8 cellular contexts compared by ENCODE assay signal in genomic region chr16:29974291-29975133, GRCh38. TPM values are rescaled to one million over a fixed set of nuclear protein-coding genes. Genes with fewer than 3 reads are reported as not detected.
DNase-seq lines count a peak whose midpoint lies in the region; ATAC-seq and TF ChIP-seq lines count a peak whose summit lies in the region.

No MANE protein-coding gene starts in this region.

- no peak overlapping the region for H4K91ac ChIP-seq in neuronal stem cell (ENCODE audit: low read depth, low read length, poor library complexity)

- intact Hi-C loops in activated B cell treated with CpG ODN at 0.5 μM for 24 hours (cut with micrococcal nuclease) = no loop called here

- H2BK12ac ChIP-seq in neuronal stem cell (ENCODE audit: low read length) = no peak overlapping the region

- peak overlapping the region; percentile 78 for H2BK5ac ChIP-seq in neuronal stem cell (ENCODE audit: low read length)

- TF ChIP-seq CTCF in AG04449 (IDR thresholded peaks at IDR 0.05; ENCODE audit: insufficient read depth, low read length, missing control alignments) = no peak
- no peak for TF ChIP-seq CTCF in activated B cell treated with CpG ODN at 0.5 μM for 24 hours (IDR thresholded peaks at IDR 0.05)
- TF ChIP-seq CTCF in foreskin keratinocyte (conservative IDR thresholded peaks at IDR 0.05) = peak; percentile 8

- H3K9me3 ChIP-seq in neuronal stem cell (replicated peaks in 1 of 2; ENCODE audit: control insufficient read depth in 2 of 2, insufficient read depth in 1 of 2, low read depth in 1 of 2, low read length in 2 of 2) = peaks cover 9 to 10% of the 10 kb centered on the region in 2 donors

- peaks cover 13% of the 10 kb centered on the region for H3K79me1 ChIP-seq in neuronal stem cell (ENCODE audit: low read depth, low read length)

- H2BK15ac ChIP-seq in neuronal stem cell (ENCODE audit: low read length) = no peak overlapping the region

- H2AFZ ChIP-seq in neuronal stem cell (ENCODE audit: low read length) = peak overlapping the region; percentile 87

- H3K14ac ChIP-seq in neuronal stem cell (ENCODE audit: low read length) = no peak overlapping the region

- CTCF ChIA-PET in AG04449 (lab: Yijun Ruan, JAX) = interaction anchor here (0.8 to 4.2 kb wide), 6 partner anchors 13 to 154 kb away, joined by 3 to 27 read pairs (median 4); partner anchors contain the start of genes MVP and TMEM219
- CTCF ChIA-PET in activated B cell treated with CpG ODN at 0.5 μM for 24 hours (lab: Charles Lee) = interaction anchor here (1.5 to 1.9 kb wide), 3 partner anchors 13 to 1029 kb away, joined by 4 to 6 read pairs (median 4); partner anchors contain the start of gene TMEM219

- H3K4me3 ChIP-seq in AG04449 (ENCODE audit: low read depth, low read length) = peak overlapping the region; percentile 95
- peak overlapping the region; percentile 78 to 97 for H3K4me3 ChIP-seq in neuronal stem cell (ENCODE audit: low read length in 2 of 2)

- POLR2A ChIA-PET in AG04449 (lab: Yijun Ruan, JAX) (interaction anchor here (1.5 to 3.2 kb wide), 4 partner anchors 11 to 48 kb away, joined by 4 to 18 read pairs (median 10); partner anchors contain the start of genes HIRIP3 and KCTD13), activated B cell treated with CpG ODN at 0.5 μM for 24 hours (lab: Charles Lee) (interaction anchor here (0.6 to 3.5 kb wide), 10 partner anchors 12 to 168 kb away, joined by 3 to 67 read pairs (median 6); partner anchors contain the start of genes KCTD13, MAZ, PAGR1 and TBX6)

- H3K9ac ChIP-seq in neuronal stem cell (ENCODE audit: low read depth, low read length, poor library complexity) = peak overlapping the region; percentile 91

- no peak overlapping the region for H3K4ac ChIP-seq in neuronal stem cell (ENCODE audit: low read length)

- no peak overlapping the region for H2BK120ac ChIP-seq in neuronal stem cell (ENCODE audit: low read depth, low read length)

- no peaks in the 10 kb centered on the region for H3K9me3 Mint-ChIP-seq in activated B cell treated with CpG ODN at 0.5 μM for 24 hours

- H3K4me1 ChIP-seq in foreskin keratinocyte (peaks cover 7% of the 10 kb centered on the region), neuronal stem cell (ENCODE audit: control insufficient read depth in 2 of 2, insufficient read depth in 1 of 2, low read depth in 1 of 2, low read length in 2 of 2) (peaks cover 18 to 23% of the 10 kb centered on the region in 2 donors)

- peaks cover 27% of the 10 kb centered on the region for H3K36me3 Mint-ChIP-seq in activated B cell treated with CpG ODN at 0.5 μM for 24 hours (ENCODE audit: low read depth)

- H3K27me3 ChIP-seq in foreskin keratinocyte = no peaks in the 10 kb centered on the region
- H3K27me3 ChIP-seq in neuronal stem cell (ENCODE audit: control insufficient read depth in 3 of 3, insufficient read depth in 3 of 3, low read depth in 1 of 3, low read length in 3 of 3) = no peaks in the 10 kb centered on the region

- peak; percentile 5 for ATAC-seq in GM21360 (IDR thresholded peaks at IDR 0.05; ENCODE audit: unreplicated experiment)
- ATAC-seq in activated B cell treated with CpG ODN at 0.5 μM for 24 hours (ENCODE audit: low read depth) = no peak
- ATAC-seq in foreskin keratinocyte = no peak
- no peak for ATAC-seq in HG03095 (IDR thresholded peaks at IDR 0.05; ENCODE audit: unreplicated experiment)
- no peak for ATAC-seq in GM21447 (IDR thresholded peaks at IDR 0.05; ENCODE audit: unreplicated experiment)

- peak overlapping the region; percentile 80 for H3K4me2 ChIP-seq in neuronal stem cell (ENCODE audit: insufficient read depth, low read length, poor library complexity, severe bottlenecking)

- H3K36me3 ChIP-seq in neuronal stem cell (replicated peaks in 1 of 2; ENCODE audit: control insufficient read depth in 2 of 2, insufficient read depth in 2 of 2, low read length in 2 of 2) = peaks cover 24 to 54% of the 10 kb centered on the region in 2 donors

- H3K18ac ChIP-seq in neuronal stem cell (ENCODE audit: low read length) = peak overlapping the region; percentile 46

- H2AK5ac ChIP-seq in neuronal stem cell (ENCODE audit: low read depth, low read length) = no peak overlapping the region

- H4K8ac ChIP-seq in neuronal stem cell (ENCODE audit: low read depth, low read length) = no peak overlapping the region

- no peaks in the 10 kb centered on the region for H3K27me3 Mint-ChIP-seq in activated B cell treated with CpG ODN at 0.5 μM for 24 hours

- H3K23ac ChIP-seq in neuronal stem cell (ENCODE audit: low read depth, low read length, poor library complexity) = no peak overlapping the region

- peak overlapping the region; percentile 90 for H3K27ac Mint-ChIP-seq in activated B cell treated with CpG ODN at 0.5 μM for 24 hours

- peaks cover 39% of the 10 kb centered on the region for H3K4me1 Mint-ChIP-seq in activated B cell treated with CpG ODN at 0.5 μM for 24 hours

- H3K27ac ChIP-seq in foreskin keratinocyte (peak overlapping the region; percentile 31), neuronal stem cell (replicated peaks; ENCODE audit: low read length) (no peak overlapping the region)

- H3K4me3 Mint-ChIP-seq in activated B cell treated with CpG ODN at 0.5 μM for 24 hours = peak overlapping the region; percentile 96

- no CpG with 5 or more reads among the region's 31 CpGs for WGBS in neuronal stem cell (ENCODE audit: extremely low coverage in 2 of 2, insufficient read length in 2 of 2, insufficient replicate concordance in 1 of 2), 2 donors

- DNase-seq in AG04449 (ENCODE audit: low read depth, low spot score) (no peak), activated B cell treated with CpG ODN at 0.5 μM for 24 hours (no peak), foreskin keratinocyte (no peak), neuronal stem cell (ENCODE audit: low spot score) (no peak), NCI-H1105 treated with DMSO at 0.1 percent for 48 hours (lab: John Stamatoyannopoulos, UW) (no peak)

RNA-seq across cellular contexts. Expression of gene TAOK2, which starts 0.8 kb away (rescaled TPM):
- total RNA-seq in activated B cell treated with CpG ODN at 0.5 μM for 24 hours = 30.5 and 36.1 TPM in 2 replicates
- 26.5 and 27.5 TPM in 2 replicates for total RNA-seq in foreskin keratinocyte
- polyA plus RNA-seq in foreskin keratinocyte = 13.8 and 14.3 TPM in 2 replicates
- 19.9 TPM for polyA plus RNA-seq in neuronal stem cell (2013, experiment 1 of 2)
- polyA plus RNA-seq in neuronal stem cell (2013, experiment 2 of 2) = 19.4 TPM

RNA-seq across cellular contexts. Expression of gene TMEM219, which starts 12.6 kb away (rescaled TPM):
- 50.3 and 50.8 TPM in 2 replicates for total RNA-seq in activated B cell treated with CpG ODN at 0.5 μM for 24 hours
- total RNA-seq in foreskin keratinocyte = 74.1 and 86.6 TPM in 2 replicates
- polyA plus RNA-seq in foreskin keratinocyte = 104 and 119 TPM in 2 replicates
- 80.5 TPM for polyA plus RNA-seq in neuronal stem cell (2013, experiment 1 of 2)
- 84.2 TPM for polyA plus RNA-seq in neuronal stem cell (2013, experiment 2 of 2)

RNA-seq across cellular contexts. Expression of gene HIRIP3, which starts 20.9 kb away (rescaled TPM):
- total RNA-seq in activated B cell treated with CpG ODN at 0.5 μM for 24 hours = 10.5 and 14.2 TPM in 2 replicates
- 11.9 and 13.3 TPM in 2 replicates for total RNA-seq in foreskin keratinocyte
- polyA plus RNA-seq in foreskin keratinocyte = 17.9 and 18.0 TPM in 2 replicates
- 16.5 TPM for polyA plus RNA-seq in neuronal stem cell (2013, experiment 1 of 2)
- polyA plus RNA-seq in neuronal stem cell (2013, experiment 2 of 2) = 17.3 TPM

RNA-seq across cellular contexts. Expression of gene INO80E, which starts 21.5 kb away (rescaled TPM):
- total RNA-seq in activated B cell treated with CpG ODN at 0.5 μM for 24 hours (83.5 and 93.6 TPM in 2 replicates), foreskin keratinocyte (71.4 and 72.3 TPM in 2 replicates)
- 88.2 and 90.5 TPM in 2 replicates for polyA plus RNA-seq in foreskin keratinocyte
- polyA plus RNA-seq in neuronal stem cell (2013, experiment 1 of 2) = 48.2 TPM
- polyA plus RNA-seq in neuronal stem cell (2013, experiment 2 of 2) = 47.3 TPM

RNA-seq across cellular contexts. Expression of gene DOC2A, which starts 36.3 kb away (rescaled TPM):
- total RNA-seq in activated B cell treated with CpG ODN at 0.5 μM for 24 hours (not detected in 2 replicates), foreskin keratinocyte (0.27 and 0.56 TPM in 2 replicates)
- polyA plus RNA-seq in foreskin keratinocyte = 0.32 and 0.66 TPM in 2 replicates
- polyA plus RNA-seq in neuronal stem cell (2013, experiment 1 of 2) = 5.2 TPM
- 5.1 TPM for polyA plus RNA-seq in neuronal stem cell (2013, experiment 2 of 2)
